18 cellular contexts compared by ENCODE assay signal in the genomic region with DNA sequence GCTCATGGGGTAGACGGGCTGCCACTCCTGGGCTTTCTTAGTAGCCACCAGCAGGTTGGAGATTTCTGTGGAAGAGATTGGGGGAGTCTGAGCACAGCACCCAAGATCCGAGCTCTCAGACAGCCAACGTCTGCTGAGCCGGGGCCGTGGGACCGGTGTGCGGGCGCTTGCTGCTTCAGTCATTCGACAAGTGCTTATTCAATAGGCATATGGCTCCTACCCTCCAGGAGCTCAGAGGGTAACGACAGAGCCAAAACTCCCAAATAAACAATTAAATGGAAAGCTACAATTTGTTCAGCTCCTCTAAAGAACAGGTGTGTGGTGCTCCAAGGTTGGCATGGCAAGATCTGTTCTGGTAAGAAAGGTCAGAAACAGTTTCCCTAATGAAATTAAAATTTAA.
"Had no signal": no experiment of that assay in that cellular context is flagged by ENCODE, and none has a peak within 500 bp of the region (broad histone marks: within the 10 kb centered on the region; RNA-seq: fewer than 3 reads in every experiment).

No MANE protein-coding gene starts in this region.

- H3K9me3 Mint-ChIP-seq: naive B cell had no signal

- H3K27me3 Mint-ChIP-seq: naive B cell had no signal

- ATAC-seq: body of pancreas; gastrocnemius medialis; mucosa of descending colon; stimulated activated naive CD8-positive, alpha-beta T cell treated with anti-CD3 and anti-CD28 coated beads, Interleukin-15, Interleukin-2, amounts not matched to agents 100 U/mL and 50 U/mL, for 24 hours had no signal

- DNase-seq: activated CD4-positive, alpha-beta T cell treated with anti-CD3 and anti-CD28 coated beads for 1 hour; activated CD4-positive, alpha-beta T cell treated with anti-CD3 and anti-CD28 coated beads, Interleukin-2, amount 50 U/mL, for 48 hours; activated naive CD4-positive, alpha-beta T cell treated with anti-CD3 and anti-CD28 coated beads, Interleukin-2, amount 50 U/mL, for 16 hours; amygdala; body of pancreas; gastrocnemius medialis; head of caudate nucleus; left ventricle myocardium inferior; mammary epithelial cell; mucosa of descending colon; naive B cell; sigmoid colon; stimulated activated CD8-positive, alpha-beta memory T cell treated with anti-CD3 and anti-CD28 coated beads, Interleukin-4, amount 100 ng/mL, for 48 hours; stimulated activated naive CD8-positive, alpha-beta T cell treated with anti-CD3 and anti-CD28 coated beads, Interleukin-15, Interleukin-2, amounts not matched to agents 100 U/mL and 50 U/mL, for 24 hours; T-helper 2 cell; tibial artery; WERI-Rb-1 had no signal

- FAIRE-seq: endometrium had no signal
